Comparison of ENCODE assay signal across 8 cellular contexts in the genomic region with DNA sequence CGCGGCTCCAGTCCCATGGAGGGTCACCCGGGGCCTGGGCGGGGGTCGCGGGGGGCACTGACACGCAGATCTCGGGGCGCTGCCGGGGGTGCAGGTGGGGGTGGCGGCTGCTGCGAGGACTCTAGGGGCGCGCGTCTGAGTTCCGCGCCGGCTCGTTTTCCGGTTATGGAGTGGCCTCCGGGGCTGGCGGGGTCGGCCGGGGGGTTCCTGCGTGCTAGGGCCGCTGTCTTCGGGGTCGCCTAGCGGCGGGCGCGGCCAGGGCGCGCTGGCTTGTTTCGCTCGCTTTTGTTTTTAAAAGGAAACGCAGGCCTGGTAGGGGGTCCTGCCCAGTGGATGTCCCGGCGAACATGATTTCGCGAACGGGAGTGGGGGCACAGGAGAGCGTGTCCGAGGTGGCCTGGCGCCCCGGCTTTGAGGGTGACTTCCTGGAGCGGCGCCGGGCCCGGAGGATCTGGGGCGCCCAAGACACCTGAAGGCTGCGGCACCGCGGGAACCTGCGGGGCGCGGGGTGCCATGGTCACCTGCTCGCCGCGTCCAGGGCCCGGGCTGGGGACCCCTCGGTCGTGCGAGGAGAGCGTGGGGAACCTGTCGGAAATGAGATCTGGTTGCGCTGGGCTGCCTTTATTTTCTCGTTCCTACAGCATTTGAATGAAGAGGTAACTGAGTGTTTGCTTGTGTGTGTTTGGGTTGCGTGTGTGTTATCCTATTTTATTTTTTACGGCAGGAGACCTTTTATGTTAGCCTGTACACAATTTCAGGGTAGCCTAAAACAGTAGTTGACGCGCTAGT.
DNase-seq lines count a peak whose midpoint lies in the region; ATAC-seq and TF ChIP-seq lines count a peak whose summit lies in the region.

No MANE protein-coding gene starts in this region.

- ATAC-seq in GM19023 (IDR thresholded peaks at IDR 0.05; ENCODE audit: unreplicated experiment) = peak; percentile 26
- ATAC-seq in HG03439 (IDR thresholded peaks at IDR 0.05; ENCODE audit: unreplicated experiment) = peak; percentile 11
- no peak for ATAC-seq in GM18861 (IDR thresholded peaks at IDR 0.05; ENCODE audit: unreplicated experiment)

- DNase-seq in activated CD4-positive, alpha-beta T cell treated with anti-CD3 and anti-CD28 coated beads for 1 hour = peak; percentile 16
- DNase-seq in tibial artery = peak in 1 of 2 donors; percentile 74

- no peaks in the 10 kb centered on the region for H3K27me3 ChIP-seq in duodenal mucosa (ENCODE audit: control insufficient read depth in 1 of 2, insufficient read depth in 2 of 2, low read length in 2 of 2)
- H3K27me3 ChIP-seq in mucosa of stomach (ENCODE audit: control insufficient read depth, insufficient read depth, low read length) = no peaks in the 10 kb centered on the region
- no peaks in the 10 kb centered on the region for H3K27me3 ChIP-seq in tibial artery

- peaks cover 46 to 47% of the 10 kb centered on the region in 2 donors for H3K4me1 ChIP-seq in duodenal mucosa (ENCODE audit: control insufficient read depth in 1 of 2, insufficient read depth in 2 of 2, low read length in 2 of 2)
- peaks cover 48% of the 10 kb centered on the region for H3K4me1 ChIP-seq in mucosa of stomach (ENCODE audit: control insufficient read depth, insufficient read depth, low read length)
- H3K4me1 ChIP-seq in tibial artery = peaks cover 0 to 42% (median 16%) of the 10 kb centered on the region in 4 donors

- peak overlapping the region; percentile 95 for H3K9ac ChIP-seq in duodenal mucosa (ENCODE audit: low read depth in 1 of 2, low read length in 2 of 2)
- H3K9ac ChIP-seq in mucosa of stomach (ENCODE audit: low read length) = peak overlapping the region; percentile 91

- H3K9me3 ChIP-seq in duodenal mucosa (ENCODE audit: control insufficient read depth in 1 of 2, low read length in 2 of 2) = no peaks in the 10 kb centered on the region
- no peaks in the 10 kb centered on the region for H3K9me3 ChIP-seq in mucosa of stomach (ENCODE audit: control insufficient read depth, low read length)
- H3K9me3 ChIP-seq in tibial artery = no peaks in the 10 kb centered on the region

- H3K27ac ChIP-seq in 22Rv1 (peak overlapping the region; percentile 67), duodenal mucosa (ENCODE audit: low read depth, low read length) (peak overlapping the region; percentile 97), tibial artery (peak overlapping the region; percentile 83 to 93)

- H3K4me3 ChIP-seq in duodenal mucosa (ENCODE audit: low read depth in 1 of 2, low read length in 2 of 2) (peak overlapping the region; percentile 79 to 90), mucosa of stomach (ENCODE audit: low read length) (peak overlapping the region; percentile 60), tibial artery (peak overlapping the region; percentile 75 to 86)

- 0 out of 2 replicates have a peak, but pooled peaks have one; percentile 13 for TF ChIP-seq CTCF in 22Rv1 (IDR thresholded peaks at IDR 0.05)
- peak; percentile 7 to 24 for TF ChIP-seq CTCF in tibial artery (IDR thresholded peaks at IDR 0.05)

- H3K36me3 ChIP-seq in duodenal mucosa (ENCODE audit: control insufficient read depth in 1 of 2, insufficient read depth in 2 of 2, low read length in 2 of 2) (peaks cover 19% of the 10 kb centered on the region in 2 donors), mucosa of stomach (ENCODE audit: control insufficient read depth, insufficient read depth, low read length) (no peaks in the 10 kb centered on the region), tibial artery (peaks cover 0 to 13% (median 11%) of the 10 kb centered on the region in 3 donors)

- intact Hi-C loops in tibial artery (cut with DNase I; ENCODE audit: low total_unique reads) = loop anchor here (5.0 to 10.0 kb wide), 2 partner anchors 218 to 321 kb away; no protein-coding TSS in a partner anchor
